ENCODE assay signal across 8 cellular contexts in genomic region chr14:22589096-22589839, GRCh38. TPM values are rescaled to one million over a fixed set of nuclear protein-coding genes. Genes with fewer than 3 reads are reported as not detected.
DNase-seq lines count a peak whose midpoint lies in the region; ATAC-seq, FAIRE-seq and TF ChIP-seq lines count a peak whose summit lies in the region.

TSS of gene DAD1 (minus strand) at chr14:22589224. CDS start at chr14:22589157, 67 bp downstream.

- 0% methylated on average over 44 of the region's 44 CpGs for WGBS in pancreas, 2 donors

- H3K27ac ChIP-seq in pancreas (peak within 1 kb of the TSS; percentile 76 to 99 (median 98)), tibial artery (peak within 1 kb of the TSS; percentile 93 to 98)

- intact Hi-C loops in Right ventricle myocardium superior (cut with DNase I): no loop called here
- intact Hi-C loops in pancreas (cut with DNase I): no loop called here
- intact Hi-C loops in tibial artery (cut with DNase I; ENCODE audit: low total_unique reads): no loop called here

- H3K27me3 ChIP-seq in adipocyte (replicated peaks; ENCODE audit: control insufficient read depth, insufficient read depth, low read length) (no peaks in the 10 kb centered on the region), pancreas (no peaks in the 10 kb centered on the region), tibial artery (no peaks in the 10 kb centered on the region)

- H3K4me1 ChIP-seq in adipocyte (ENCODE audit: control insufficient read depth, insufficient read depth, low read length) (peaks cover 35% of the 10 kb centered on the region), pancreas (peaks cover 25 to 39% (median 26%) of the 10 kb centered on the region in 3 donors), tibial artery (peaks cover 0 to 51% (median 39%) of the 10 kb centered on the region in 4 donors)

- TF ChIP-seq CTCF in GM12875 (IDR thresholded peaks at IDR 0.05; ENCODE audit: borderline replicate concordance, insufficient read depth, low read depth, low read length) (no peak), pancreas (IDR thresholded peaks at IDR 0.05) (no peak), tibial artery (IDR thresholded peaks at IDR 0.05) (no peak)

- peak; percentile 94 for ATAC-seq in HG02798 (IDR thresholded peaks at IDR 0.05; ENCODE audit: poor library complexity, unreplicated experiment)
- ATAC-seq in Right ventricle myocardium superior (ENCODE audit: poor library complexity): peak; percentile 99
- peak; percentile 96 to 99 (median 97) for ATAC-seq in pancreas

- H3K4me3 ChIP-seq in GM12875 (ENCODE audit: low read depth, low read length): peak within 1 kb of the TSS; percentile 35
- H3K4me3 ChIP-seq in adipocyte (ENCODE audit: low read length): peak within 1 kb of the TSS; percentile 99
- peak within 1 kb of the TSS; percentile 41 to 71 (median 66) for H3K4me3 ChIP-seq in pancreas
- H3K4me3 ChIP-seq in tibial artery: peak within 1 kb of the TSS; percentile 71 to 80

- no peaks in the 10 kb centered on the region for H3K9me3 ChIP-seq in adipocyte (ENCODE audit: control insufficient read depth, low read length)
- no peaks in the 10 kb centered on the region for H3K9me3 ChIP-seq in pancreas
- no peaks in the 10 kb centered on the region for H3K9me3 ChIP-seq in tibial artery

- peaks cover 8% of the 10 kb centered on the region for H3K36me3 ChIP-seq in adipocyte (ENCODE audit: control insufficient read depth, insufficient read depth, low read length, severe bottlenecking)
- no peaks in the 10 kb centered on the region for H3K36me3 ChIP-seq in pancreas
- H3K36me3 ChIP-seq in tibial artery: no peaks in the 10 kb centered on the region

- H3K9ac ChIP-seq in adipocyte (ENCODE audit: low read length): peak within 1 kb of the TSS; percentile 99

- DNase-seq in NCI-H1436 (lab: John Stamatoyannopoulos, UW) (peak; percentile 97), T follicular helper cell (ENCODE audit: low read depth) (peak; percentile 99), adipocyte (ENCODE audit: low read depth) (peak; percentile 100), Right ventricle myocardium superior (peak; percentile 99), pancreas (peak; percentile 98 to 100 (median 100)), tibial artery (peak; percentile 99)

- FAIRE-seq in pancreas (lab: Jason Lieb, UNC): peak; percentile 92

RNA-seq across cellular contexts. Expression of gene DAD1, which starts in this region (rescaled TPM):
- total RNA-seq in Right ventricle myocardium superior (124 TPM), pancreas (100 to 1,000 TPM in 1 of 6 donors, 10 to 100 TPM in 5; 63.3 to 119 (median 85.2) TPM)
- 100 to 1,000 TPM in 1 of 2 donors, 10 to 100 TPM in 1; 58.2 to 178 TPM for polyA plus RNA-seq in pancreas

Comparison
In these comparisons a context has a peak if more than half of its experiments do, and no peak if none do; other contexts are left out.
1. Peak in every context shown above with its lines: DNase-seq, ATAC-seq, H3K4me3 ChIP-seq and H3K27ac ChIP-seq.
2. H3K4me3 ChIP-seq: peak in every context shown above with its lines; median percentile 99 in adipocyte; 76 in tibial artery; 66 in pancreas; 35 in GM12875.